In the genomic region with DNA sequence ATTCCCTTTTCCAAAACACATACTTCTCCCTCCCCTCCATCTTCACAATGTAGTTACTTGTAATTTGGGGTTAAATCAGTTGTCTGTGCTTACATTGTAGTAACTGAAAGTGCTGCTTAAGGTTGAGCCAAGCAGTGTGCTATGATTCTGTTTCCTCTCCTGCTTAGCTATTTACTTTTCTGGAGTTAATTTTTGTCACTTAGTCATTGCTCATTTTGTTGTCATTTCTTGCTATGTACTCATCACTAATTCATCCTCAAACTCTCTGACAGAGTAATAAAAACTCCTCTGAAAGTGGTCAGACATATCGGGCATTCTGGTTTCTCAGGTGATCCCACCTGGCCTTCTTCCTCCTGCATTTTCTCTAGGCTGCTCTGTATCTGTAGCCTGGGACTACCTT, we compare ENCODE assay signal across 14 cellular contexts.
A peak's percentile ranks its signal among the peaks of the same experiment; 100 is the strongest.
DNase-seq lines count a peak whose midpoint lies in the region; ATAC-seq and TF ChIP-seq lines count a peak whose summit lies in the region.
"Had no signal": no experiment of that assay in that cellular context is flagged by ENCODE, and none has a peak within 500 bp of the region (broad histone marks: within the 10 kb centered on the region; RNA-seq: fewer than 3 reads in every experiment).

No MANE protein-coding gene starts in this region.

- H3K9ac ChIP-seq in MM.1S (ENCODE audit: low read length) = no peak overlapping the region

- CTCF ChIA-PET in Panc1 (lab: Charles Lee) = no interaction called here
- CTCF ChIA-PET in MCF 10A (lab: Yijun Ruan, JAX) = no interaction called here

- DNase-seq in right cardiac atrium (no peak), Right ventricle myocardium superior (no peak), Panc1 (ENCODE audit: low read depth, low spot score) (no peak), left colon (no peak), type B pancreatic cell (ENCODE audit: extremely low spot score, unreplicated experiment) (no peak), brain microvascular endothelial cell (no peak), MCF 10A (ENCODE audit: unreplicated experiment) (no peak), MM.1S (no peak)
- DNase-seq: C1 segment of cervical spinal cord, DMS153, EL, Kasumi-1, NCI-H187 had no signal

- 89% methylated on average over 1 of the region's 1 CpG for WGBS in right cardiac atrium

- no peaks in the 10 kb centered on the region for H3K36me3 ChIP-seq in Panc1 (ENCODE audit: control insufficient read depth, insufficient read depth, low read length)
- H3K36me3 ChIP-seq in brain microvascular endothelial cell (replicated peaks) = no peaks in the 10 kb centered on the region
- H3K36me3 ChIP-seq in MM.1S (replicated peaks; ENCODE audit: insufficient read depth, low read length) = no peaks in the 10 kb centered on the region

- in situ Hi-C loops in Panc1 (cut with HindIII; ENCODE audit: low pct_unique_long_range_greater_than_20kb, low sequenced_read_pairs) = no loop called here
- in situ Hi-C loops in brain microvascular endothelial cell (cut with HindIII; ENCODE audit: low pct_ligation_motif_present, low sequenced_read_pairs) = no loop called here

- H3K4me1 ChIP-seq in right cardiac atrium (ENCODE audit: control insufficient read depth, insufficient read depth, low read length) = peaks cover 6% of the 10 kb centered on the region
- peaks cover 19% of the 10 kb centered on the region for H3K4me1 ChIP-seq in Panc1 (ENCODE audit: control insufficient read depth, insufficient read depth, low read length)
- no peaks in the 10 kb centered on the region for H3K4me1 ChIP-seq in MM.1S (ENCODE audit: low read length)

- H3K4me3 Mint-ChIP-seq in type B pancreatic cell = no peak overlapping the region
- H3K4me3 Mint-ChIP-seq in MCF 10A (ENCODE audit: unreplicated experiment) = no peak overlapping the region

- BruUV-seq in Panc1 (replicated peaks; lab: Mats Ljungman, UMichigan) = no TSS peak
- no TSS peak for BruUV-seq in MCF 10A (replicated peaks; lab: Mats Ljungman, UMichigan)

- H3K27ac Mint-ChIP-seq in type B pancreatic cell = peak overlapping the region; percentile 53
- H3K27ac Mint-ChIP-seq in MCF 10A (ENCODE audit: low read depth, unreplicated experiment) = no peak overlapping the region
- H3K27ac Mint-ChIP-seq: IgD-negative memory B cell had no signal

- no peak for TF ChIP-seq CTCF in Panc1 (IDR thresholded peaks at IDR 0.05)
- TF ChIP-seq CTCF in type B pancreatic cell (conservative IDR thresholded peaks at IDR 0.05) = no peak
- no peak for TF ChIP-seq CTCF in brain microvascular endothelial cell (IDR thresholded peaks at IDR 0.05; ENCODE audit: low read depth, low read length, missing control alignments)
- no peak for TF ChIP-seq CTCF in MCF 10A (IDR thresholded peaks at IDR 0.05; ENCODE audit: unreplicated experiment)
- TF ChIP-seq CTCF in MM.1S (IDR thresholded peaks at IDR 0.05; ENCODE audit: low read length) = no peak

- H3K36me3 Mint-ChIP-seq in type B pancreatic cell = no peaks in the 10 kb centered on the region
- H3K36me3 Mint-ChIP-seq in MCF 10A (ENCODE audit: insufficient read depth, unreplicated experiment) = no peaks in the 10 kb centered on the region

- H3K4me1 Mint-ChIP-seq in type B pancreatic cell (ENCODE audit: unreplicated experiment) (no peaks in the 10 kb centered on the region), MCF 10A (ENCODE audit: insufficient read depth, unreplicated experiment) (no peaks in the 10 kb centered on the region)
- H3K4me1 Mint-ChIP-seq: IgD-negative memory B cell had no signal

- no peak overlapping the region for H3K4me3 ChIP-seq in right cardiac atrium (ENCODE audit: low read length)
- no peak overlapping the region for H3K4me3 ChIP-seq in Panc1 (ENCODE audit: low read depth in 2 of 2, low read length in 2 of 2)
- H3K4me3 ChIP-seq in brain microvascular endothelial cell (ENCODE audit: low read depth, low read length) = no peak overlapping the region
- no peak overlapping the region for H3K4me3 ChIP-seq in MM.1S (ENCODE audit: low read length)

- peak overlapping the region; percentile 50 for H3K27ac ChIP-seq in right cardiac atrium (ENCODE audit: low read length)
- peak overlapping the region; percentile 61; the same call in 1 of the 2 replicates for H3K27ac ChIP-seq in Panc1 (ENCODE audit: low read length)
- H3K27ac ChIP-seq in brain microvascular endothelial cell = no peak overlapping the region
- no peak overlapping the region for H3K27ac ChIP-seq in MM.1S (ENCODE audit: low read length)

- H3K4me2 ChIP-seq in MM.1S (ENCODE audit: low read depth, low read length) = no peak overlapping the region

- intact Hi-C loops in right cardiac atrium (cut with DNase I) (no loop called here), Right ventricle myocardium superior (cut with DNase I) (no loop called here), Panc1 (cut with micrococcal nuclease; ENCODE audit: unreplicated experiment) (no loop called here), left colon (cut with DNase I, micrococcal nuclease) (no loop called here), MCF 10A (cut with micrococcal nuclease) (no loop called here)

- no peaks in the 10 kb centered on the region for H4K20me1 ChIP-seq in MM.1S (ENCODE audit: insufficient read depth, low read length)

- POLR2A ChIA-PET in Panc1 (lab: Charles Lee) (no interaction called here), MCF 10A (lab: Yijun Ruan, JAX) (interaction anchor here (1.3 kb wide), 1 partner anchor 11 kb away, joined by 3 read pairs; no protein-coding TSS in a partner anchor)

- H3K9me2 ChIP-seq in MM.1S (replicated peaks; ENCODE audit: insufficient read depth, low read length) = no peaks in the 10 kb centered on the region

- no peak overlapping the region for H2AFZ ChIP-seq in MM.1S (ENCODE audit: low read length)

- H3K27me3 ChIP-seq in right cardiac atrium (ENCODE audit: control insufficient read depth, insufficient read depth) = no peaks in the 10 kb centered on the region
- H3K27me3 ChIP-seq in Panc1 (ENCODE audit: control insufficient read depth, insufficient read depth, low read length) = no peaks in the 10 kb centered on the region
- no peaks in the 10 kb centered on the region for H3K27me3 ChIP-seq in brain microvascular endothelial cell (replicated peaks)
- no peaks in the 10 kb centered on the region for H3K27me3 ChIP-seq in MM.1S (replicated peaks; ENCODE audit: insufficient read depth, low read length)

- H3F3A ChIP-seq in MM.1S (ENCODE audit: insufficient read depth, low read length) = no peaks in the 10 kb centered on the region

- peaks cover 5% of the 10 kb centered on the region for H3K9me3 Mint-ChIP-seq in type B pancreatic cell
- no peaks in the 10 kb centered on the region for H3K9me3 Mint-ChIP-seq in MCF 10A (ENCODE audit: unreplicated experiment)

- H3K27me3 Mint-ChIP-seq in type B pancreatic cell (peaks cover 6% of the 10 kb centered on the region), MCF 10A (ENCODE audit: insufficient read depth, unreplicated experiment) (no peaks in the 10 kb centered on the region)

- no peaks in the 10 kb centered on the region for H3K79me2 ChIP-seq in MM.1S (ENCODE audit: low read length)

- no peak for ATAC-seq in right cardiac atrium
- no peak for ATAC-seq in Right ventricle myocardium superior (ENCODE audit: poor library complexity)
- ATAC-seq in Panc1 = no peak
- ATAC-seq in left colon = peak; percentile 11

- H3K9me3 ChIP-seq in right cardiac atrium (ENCODE audit: control insufficient read depth, low read length) (no peaks in the 10 kb centered on the region), Panc1 (ENCODE audit: control insufficient read depth, insufficient read depth, low read depth, low read length) (peaks cover 3% of the 10 kb centered on the region; the same call in 1 of the 2 replicates), MM.1S (replicated peaks; ENCODE audit: insufficient read depth, low read length) (no peaks in the 10 kb centered on the region)

Comparison
In these comparisons a context has a peak if more than half of its experiments do, and no peak if none do; other contexts are left out.
1. H3K27ac ChIP-seq: peak in right cardiac atrium (single experiment) and Panc1 (single experiment); none in brain microvascular endothelial cell (single experiment) and MM.1S (single experiment).